In genomic region chr19:6582515-6583489, GRCh38 we compare ENCODE assay signal across 9 cellular contexts. TPM values are rescaled to one million over a fixed set of nuclear protein-coding genes. Genes with fewer than 3 reads are reported as not detected.
A peak's percentile ranks its signal among the peaks of the same experiment; 100 is the strongest.
DNase-seq lines count a peak whose midpoint lies in the region; ATAC-seq, FAIRE-seq and TF ChIP-seq lines count a peak whose summit lies in the region.
"Not testable (repeated sequence)": the region's sequence is repeated elsewhere in the genome, so short reads cannot be mapped to it uniquely, and the experiment has no call there.
"Had no signal": no experiment of that assay in that cellular context is flagged by ENCODE, and none has a peak within 500 bp of the region (broad histone marks: within the 10 kb centered on the region; RNA-seq: fewer than 3 reads in every experiment).

No MANE protein-coding gene starts in this region.

- not testable (repeated sequence) for H3K36me3 ChIP-seq in HEK293 (ENCODE audit: control insufficient read depth in 2 of 2, insufficient read depth in 1 of 2, low read length in 2 of 2); H1 (ENCODE audit: control insufficient read depth in 2 of 4, insufficient read depth in 4 of 4, low read length in 3 of 4); mesendoderm (ENCODE audit: control insufficient read depth, insufficient read depth, low read length)

- not testable (repeated sequence) for DNase-seq in A549 (ENCODE audit: low read depth in 1 of 2, low spot score in 1 of 2); GM12891 (ENCODE audit: insufficient read length, low spot score); activated CD8-positive, alpha-beta T cell treated with anti-CD3 and anti-CD28 coated beads, Interleukin-2, amount 10 ng/mL, durations not matched to agents 7 days and 5 days; H1 (ENCODE audit: low read depth in 1 of 2, low spot score in 2 of 2)
- DNase-seq in MV-4-11 (lab: John Stamatoyannopoulos, UW) (peak; percentile 63), RCC 7860 (ENCODE audit: low spot score) (peak; percentile 57), mesendoderm (peak; percentile 31)

- CTCF ChIA-PET in A549 (lab: Yijun Ruan, JAX) (interaction anchor here (0.9 to 1.0 kb wide), 2 partner anchors 13 to 19 kb away, joined by 3 read pairs; no protein-coding TSS in a partner anchor), H1 (lab: Charles Lee; ENCODE audit: partially characterized antibody) (interaction anchor here (0.7 to 1.0 kb wide), 2 partner anchors 155 to 561 kb away, joined by 3 read pairs; no protein-coding TSS in a partner anchor)
- CTCF ChIA-PET in HEK293 (lab: Yijun Ruan, JAX) = not testable (repeated sequence)
- CTCF ChIA-PET in activated CD8-positive, alpha-beta T cell treated with anti-CD3 and anti-CD28 coated beads, Interleukin-2, amount 10 ng/mL, durations not matched to agents 7 days and 5 days (lab: Charles Lee) = interaction anchor here (1.1 kb wide), 1 partner anchor 24 kb away, joined by 3 read pairs; no protein-coding TSS in a partner anchor

- not testable (repeated sequence) for H2BK5ac ChIP-seq in H1 (ENCODE audit: low read depth, low read length); mesendoderm (ENCODE audit: low read length)

- H4K8ac ChIP-seq in H1 (ENCODE audit: extremely low read depth, insufficient read depth, low read length); mesendoderm (ENCODE audit: low read depth, low read length): not testable (repeated sequence)

- not testable (repeated sequence) for H3K18ac ChIP-seq in H1 (ENCODE audit: extremely low read depth, low read length); mesendoderm (ENCODE audit: low read length)

- H3K4me1 ChIP-seq in A549 = peaks cover 31% of the 10 kb centered on the region
- not testable (repeated sequence) for H3K4me1 ChIP-seq in HEK293 (ENCODE audit: control insufficient read depth, insufficient read depth, low read length); H1 (replicated peaks in 1 of 4; ENCODE audit: control insufficient read depth in 3 of 4, insufficient read depth in 4 of 4, low read length in 3 of 4); mesendoderm (ENCODE audit: control insufficient read depth, low read depth, low read length)

- not testable (repeated sequence) for ATAC-seq in A549; activated CD8-positive, alpha-beta T cell treated with anti-CD3 and anti-CD28 coated beads, Interleukin-2, amount 10 ng/mL, durations not matched to agents 7 days and 5 days

- TF ChIP-seq POLR2A in A549 (IDR thresholded peaks at IDR 0.05; ENCODE audit: low read length); GM12891 (IDR thresholded peaks at IDR 0.05; ENCODE audit: low read depth, low read length); H1 (IDR thresholded peaks at IDR 0.05; ENCODE audit: control extremely low read depth in 1 of 2, low read depth in 2 of 2, low read length in 2 of 2): not testable (repeated sequence)

- H2AK5ac ChIP-seq in H1 (ENCODE audit: low read depth, low read length); mesendoderm (ENCODE audit: low read length): not testable (repeated sequence)

- peaks cover 12% of the 10 kb centered on the region for H3K27me3 Mint-ChIP-seq in activated CD8-positive, alpha-beta T cell treated with anti-CD3 and anti-CD28 coated beads, Interleukin-2, amount 10 ng/mL, durations not matched to agents 7 days and 5 days (ENCODE audit: low read depth)

- not testable (repeated sequence) for H4K5ac ChIP-seq in H1 (ENCODE audit: insufficient read length, low read depth, low read length); mesendoderm (ENCODE audit: low read length)

- H3K23me2 ChIP-seq in H1 (ENCODE audit: low read depth, low read length) = not testable (repeated sequence)

- not testable (repeated sequence) for H3K14ac ChIP-seq in H1 (ENCODE audit: insufficient read length)

- FAIRE-seq in A549 (lab: Jason Lieb, UNC); H1 (lab: Jason Lieb, UNC): not testable (repeated sequence)
- peak; percentile 26 for FAIRE-seq in GM12891 (lab: Jason Lieb, UNC)
- peak; percentile 11 for FAIRE-seq in RCC 7860 (lab: Jason Lieb, UNC)

- 83% methylated on average over 16 of the region's 16 CpGs for WGBS in A549 (ENCODE audit: missing lambda C conversion rate)
- 92% methylated on average over 13 of the region's 16 CpGs; no CpG with 5 or more reads in 1 of the 2 experiments for WGBS in H1 (ENCODE audit: extremely low coverage in 1 of 2, insufficient coverage in 1 of 2, insufficient read length in 1 of 2, insufficient replicate concordance in 2 of 2, low coverage in 1 of 2, low lambda C conversion rate in 2 of 2, missing lambda C conversion rate in 1 of 2), 2 experiments
- WGBS in mesendoderm (ENCODE audit: extremely low coverage, insufficient coverage, low lambda C conversion rate) = no CpG with 5 or more reads among the region's 16 CpGs

- H4K91ac ChIP-seq in H1 (replicated peaks; ENCODE audit: insufficient read length, low read length) = not testable (repeated sequence)

- TF ChIP-seq RAD21 in A549 (conservative IDR thresholded peaks at IDR 0.05 in 1 of 2, IDR thresholded peaks at IDR 0.05 in 1 of 2); H1 (IDR thresholded peaks at IDR 0.05 in 1 of 2, conservative IDR thresholded peaks at IDR 0.05 in 1 of 2; ENCODE audit: low read depth in 2 of 2, low read length in 2 of 2): not testable (repeated sequence)

- H3K4me2 ChIP-seq in A549; H1 (ENCODE audit: insufficient read depth in 1 of 2, low read depth in 2 of 2, low read length in 2 of 2); mesendoderm (ENCODE audit: low read length): not testable (repeated sequence)

- not testable (repeated sequence) for TF ChIP-seq EP300 in A549 (IDR thresholded peaks at IDR 0.05); H1 (IDR thresholded peaks at IDR 0.05; ENCODE audit: borderline replicate concordance in 1 of 2, low read depth in 2 of 2, low read length in 2 of 2)

- H4K20me1 ChIP-seq in H1 (replicated peaks in 1 of 2; ENCODE audit: control insufficient read depth in 1 of 2, insufficient read depth in 2 of 2, low read length in 2 of 2) = not testable (repeated sequence)

- not testable (repeated sequence) for H2BK120ac ChIP-seq in H1 (replicated peaks; ENCODE audit: low read depth, low read length); mesendoderm (ENCODE audit: low read depth, low read length)

- not testable (repeated sequence) for H3K9me3 Mint-ChIP-seq in activated CD8-positive, alpha-beta T cell treated with anti-CD3 and anti-CD28 coated beads, Interleukin-2, amount 10 ng/mL, durations not matched to agents 7 days and 5 days (ENCODE audit: insufficient read depth)

- not testable (repeated sequence) for H3K36me3 Mint-ChIP-seq in activated CD8-positive, alpha-beta T cell treated with anti-CD3 and anti-CD28 coated beads, Interleukin-2, amount 10 ng/mL, durations not matched to agents 7 days and 5 days (ENCODE audit: low read depth)

- H3K9me3 ChIP-seq in A549; HEK293 (ENCODE audit: control insufficient read depth, insufficient read depth, low read depth, low read length): not testable (repeated sequence)
- H3K9me3 ChIP-seq in H1 (ENCODE audit: insufficient read depth in 2 of 2, low read depth in 1 of 2, low read length in 1 of 2) = peaks cover 7 to 10% of the 10 kb centered on the region in 2 experiments

- H3K4me1 Mint-ChIP-seq in activated CD8-positive, alpha-beta T cell treated with anti-CD3 and anti-CD28 coated beads, Interleukin-2, amount 10 ng/mL, durations not matched to agents 7 days and 5 days (ENCODE audit: low read depth) = peaks cover 26% of the 10 kb centered on the region

- not testable (repeated sequence) for H3K56ac ChIP-seq in H1 (replicated peaks; ENCODE audit: insufficient read length, low read depth, low read length); mesendoderm (ENCODE audit: low read length)

- POLR2A ChIA-PET in A549 (lab: Yijun Ruan, JAX); H1 (lab: Charles Lee; ENCODE audit: partially characterized antibody): not testable (repeated sequence)
- POLR2A ChIA-PET in HEK293 (lab: Yijun Ruan, JAX) = interaction anchor here (0.7 kb wide), 1 partner anchor 13 kb away, joined by 3 read pairs; no protein-coding TSS in a partner anchor
- POLR2A ChIA-PET in activated CD8-positive, alpha-beta T cell treated with anti-CD3 and anti-CD28 coated beads, Interleukin-2, amount 10 ng/mL, durations not matched to agents 7 days and 5 days (lab: Charles Lee) = interaction anchor here (0.7 kb wide), 1 partner anchor 61 kb away, joined by 3 read pairs; no protein-coding TSS in a partner anchor

- H3K79me1 ChIP-seq in H1 (ENCODE audit: low read depth, low read length); mesendoderm (ENCODE audit: low read length): not testable (repeated sequence)

- not testable (repeated sequence) for TF ChIP-seq CTCF in A549 (IDR thresholded peaks at IDR 0.05); HEK293 (tag by site-specific recombination; IDR thresholded peaks at IDR 0.05); H1 (IDR thresholded peaks at IDR 0.05; ENCODE audit: control extremely low read depth in 1 of 3, insufficient read depth in 1 of 3, low read depth in 1 of 3, low read length in 3 of 3)

- peak overlapping the region; percentile 18 for H3K27ac Mint-ChIP-seq in activated CD8-positive, alpha-beta T cell treated with anti-CD3 and anti-CD28 coated beads, Interleukin-2, amount 10 ng/mL, durations not matched to agents 7 days and 5 days

- not testable (repeated sequence) for H3K79me2 ChIP-seq in H1 (ENCODE audit: control insufficient read depth in 1 of 2, insufficient read depth in 2 of 2, low read length in 2 of 2); mesendoderm (ENCODE audit: control insufficient read depth, insufficient read depth, low read length)

- H3K4me3 Mint-ChIP-seq in activated CD8-positive, alpha-beta T cell treated with anti-CD3 and anti-CD28 coated beads, Interleukin-2, amount 10 ng/mL, durations not matched to agents 7 days and 5 days = not testable (repeated sequence)

- not testable (repeated sequence) for H2BK12ac ChIP-seq in H1 (ENCODE audit: low read depth, low read length)

- peaks cover 9 to 24% (median 19%) of the 10 kb centered on the region in 4 experiments for H3K27me3 ChIP-seq in H1 (replicated peaks in 1 of 4; ENCODE audit: control insufficient read depth in 3 of 4, extremely low read depth in 1 of 4, insufficient read depth in 3 of 4, low read length in 3 of 4)
- not testable (repeated sequence) for H3K27me3 ChIP-seq in mesendoderm (ENCODE audit: insufficient read depth, low read length, poor library complexity)

- H3K4me3 ChIP-seq in A549; HEK293 (ENCODE audit: low read depth, low read length); H1 (ENCODE audit: extremely low read depth in 1 of 4, insufficient read depth in 2 of 4, low read depth in 3 of 4, low read length in 4 of 4); mesendoderm (ENCODE audit: low read length): not testable (repeated sequence)

- peak overlapping the region in 1 of 2 experiments; percentile 59; a peak in 1 of 6 replicates for H3K27ac ChIP-seq in A549
- not testable (repeated sequence) for H3K27ac ChIP-seq in HEK293 (ENCODE audit: extremely low read depth, low read depth, low read length); H1 (ENCODE audit: low read depth, low read length); mesendoderm (ENCODE audit: low read depth, low read length)

- not testable (repeated sequence) for H2AFZ ChIP-seq in H1 (ENCODE audit: low read length)

- H3K23ac ChIP-seq in H1 (ENCODE audit: insufficient read length); mesendoderm (ENCODE audit: low read length): not testable (repeated sequence)

- not testable (repeated sequence) for H2BK15ac ChIP-seq in H1 (ENCODE audit: low read length); mesendoderm (replicated peaks; ENCODE audit: low read depth)

- not testable (repeated sequence) for H2BK20ac ChIP-seq in H1 (ENCODE audit: low read length)

- not testable (repeated sequence) for H3K9ac ChIP-seq in H1 (replicated peaks in 1 of 4; ENCODE audit: extremely low read depth in 1 of 4, low read depth in 3 of 4, low read length in 3 of 4); mesendoderm (ENCODE audit: low read length)

- not testable (repeated sequence) for H3K4ac ChIP-seq in H1 (replicated peaks; ENCODE audit: insufficient read length, low read depth, low read length); mesendoderm (ENCODE audit: low read depth, low read length)

RNA-seq across cellular contexts. Expression of gene CD70, which starts 8.1 kb away (rescaled TPM):
- polyA plus RNA-seq in A549 (2011; rRNA removed) (7.7 and 10.0 TPM in 2 replicates), A549 (2017; fragmentation: RNase III; extraction: RNeasy Plus Mini Kit Qiagen cat#74134 plus additional on column Dnase treatment) (25.0 to 43.3 TPM (median 35.7 TPM) in 3 replicates), H1 (2011; rRNA removed) (12.0 and 13.0 TPM in 2 replicates)
- polyA plus RNA-seq in A549 (2012; cell fraction: cytosol; rRNA removed) = 19.2 and 29.9 TPM in 2 replicates
- 27.0 and 38.1 TPM in 2 replicates for polyA plus RNA-seq in A549 (2012; cell fraction: nucleus; rRNA removed)
- polyA minus RNA-seq in A549 (2011; rRNA and poly(A)+ RNA removed) = 4.9 and 5.6 TPM in 2 replicates
- 243 TPM for polyA plus RNA-seq in GM12891 (2012; ENCODE audit: low read depth, missing spikeins)
- total RNA-seq in activated CD8-positive, alpha-beta T cell treated with anti-CD3 and anti-CD28 coated beads, Interleukin-2, amount 10 ng/mL, durations not matched to agents 7 days and 5 days = 10 to 100 TPM; 16.9 to 17.3 TPM
- total RNA-seq in H1 (2021; fragmentation: NEBNext Ultra II Directional; extraction: Animal tissue kit (Norgen Biotek cat#: 25700)) = 0.84 and 1.3 TPM in 2 replicates
- polyA plus RNA-seq in H1 (2011; cell fraction: cytosol; rRNA removed) = 8.1 TPM
- 10.7 TPM for polyA plus RNA-seq in H1 (2011; cell fraction: nucleus; rRNA removed)
- polyA plus RNA-seq in H1 (2012, experiment 1 of 2) = 1.7 to 5.8 TPM (median 3.9 TPM) in 4 replicates
- polyA plus RNA-seq in H1 (2012, experiment 2 of 2) = 4.4 TPM
- 3.6 TPM for polyA plus RNA-seq in H1 (2013, experiment 1 of 2)
- polyA plus RNA-seq in H1 (2013, experiment 2 of 2) = 4.2 TPM
- 2.1 and 2.5 TPM in 2 replicates for polyA minus RNA-seq in H1 (2011; rRNA and poly(A)+ RNA removed)
- 1.8 TPM for polyA minus RNA-seq in H1 (2011; cell fraction: cytosol; rRNA and poly(A)+ RNA removed)
- 2.3 TPM for polyA minus RNA-seq in H1 (2011; cell fraction: nucleus; rRNA and poly(A)+ RNA removed)
- 0.77 TPM for polyA plus RNA-seq in mesendoderm (2013, experiment 1 of 2)
- 0.71 TPM for polyA plus RNA-seq in mesendoderm (2013, experiment 2 of 2)
- total RNA-seq: HT-29 had no signal

RNA-seq across cellular contexts. Expression of gene TNFSF9, which starts 52.0 kb away (rescaled TPM):
- polyA plus RNA-seq in A549 (2011; rRNA removed) (5.4 and 6.3 TPM in 2 replicates), A549 (2017; fragmentation: RNase III; extraction: RNeasy Plus Mini Kit Qiagen cat#74134 plus additional on column Dnase treatment) (11.1 to 16.7 TPM (median 15.9 TPM) in 3 replicates), H1 (2011; rRNA removed) (4.4 TPM in 2 replicates)
- 7.6 and 11.7 TPM in 2 replicates for polyA plus RNA-seq in A549 (2012; cell fraction: cytosol; rRNA removed)
- 10.4 and 15.2 TPM in 2 replicates for polyA plus RNA-seq in A549 (2012; cell fraction: nucleus; rRNA removed)
- polyA minus RNA-seq in A549 (2011; rRNA and poly(A)+ RNA removed) = 1.9 and 2.6 TPM in 2 replicates
- polyA plus RNA-seq in GM12891 (2012; ENCODE audit: low read depth, missing spikeins) = 64.1 TPM
- total RNA-seq in activated CD8-positive, alpha-beta T cell treated with anti-CD3 and anti-CD28 coated beads, Interleukin-2, amount 10 ng/mL, durations not matched to agents 7 days and 5 days = 1 to 10 TPM; 1.5 to 1.7 TPM
- 1.7 and 1.8 TPM in 2 replicates for total RNA-seq in H1 (2021; fragmentation: NEBNext Ultra II Directional; extraction: Animal tissue kit (Norgen Biotek cat#: 25700))
- polyA plus RNA-seq in H1 (2011; cell fraction: cytosol; rRNA removed) = 2.9 TPM
- 2.6 TPM for polyA plus RNA-seq in H1 (2011; cell fraction: nucleus; rRNA removed)
- 2.6 to 3.2 TPM (median 3.1 TPM) in 4 replicates for polyA plus RNA-seq in H1 (2012, experiment 1 of 2)
- polyA plus RNA-seq in H1 (2012, experiment 2 of 2) = 3.1 TPM
- 8.5 TPM for polyA plus RNA-seq in H1 (2013, experiment 1 of 2)
- polyA plus RNA-seq in H1 (2013, experiment 2 of 2) = 10.1 TPM
- polyA minus RNA-seq in H1 (2011; rRNA and poly(A)+ RNA removed) = 1.1 and 1.3 TPM in 2 replicates
- 3.4 TPM for polyA minus RNA-seq in H1 (2011; cell fraction: cytosol; rRNA and poly(A)+ RNA removed)
- polyA minus RNA-seq in H1 (2011; cell fraction: nucleus; rRNA and poly(A)+ RNA removed) = 5.8 TPM
- polyA plus RNA-seq in mesendoderm (2013, experiment 1 of 2) = 1.6 TPM
- polyA plus RNA-seq in mesendoderm (2013, experiment 2 of 2) = 1.8 TPM
